In the genomic region with DNA sequence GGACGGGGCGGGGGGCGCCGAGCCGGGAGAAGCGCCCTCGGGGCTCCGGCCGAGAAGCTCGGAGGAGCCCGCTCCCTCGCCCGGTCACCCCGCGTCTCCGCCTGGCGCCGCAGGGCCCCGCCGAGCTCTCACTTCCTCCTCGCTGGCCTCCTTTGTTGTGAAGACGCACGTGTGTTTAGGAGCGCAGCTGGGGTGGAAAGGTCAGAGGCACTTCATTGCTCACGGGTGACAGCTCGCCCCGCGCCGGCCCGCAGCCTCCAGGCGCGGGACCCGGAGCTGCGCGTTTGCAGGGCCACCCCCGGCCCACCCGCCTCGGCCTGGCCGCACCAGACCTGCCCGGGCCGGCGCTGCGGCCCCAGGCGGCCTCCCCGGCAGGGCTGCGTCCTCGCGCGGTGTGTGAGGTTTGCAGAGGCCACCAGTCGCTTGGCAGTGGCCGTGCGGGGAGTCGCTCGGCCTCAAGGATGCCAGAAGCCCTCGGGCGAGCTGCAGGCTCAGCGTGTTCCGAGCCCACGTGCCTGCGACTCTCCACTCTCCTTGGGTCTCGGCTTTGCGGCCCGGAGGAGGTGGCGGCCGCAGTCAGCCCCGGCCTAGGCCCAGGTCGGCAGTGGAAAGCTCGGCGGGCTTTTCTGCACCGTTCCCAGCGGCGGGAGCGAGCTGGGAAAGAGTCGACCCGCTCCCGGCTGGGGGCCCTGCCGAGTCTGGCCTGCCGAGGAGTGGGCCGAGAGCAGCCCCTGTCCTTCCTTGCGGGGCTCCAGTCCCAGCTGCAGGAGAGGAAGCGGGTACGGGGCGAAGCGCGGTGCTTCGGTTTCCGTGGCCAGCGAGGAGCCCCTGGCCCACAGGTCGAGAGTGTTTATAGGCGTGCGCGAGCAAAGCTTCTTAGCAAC, we compare ENCODE assay signal across 12 cellular contexts. TPM values are rescaled to one million over a fixed set of nuclear protein-coding genes. Genes with fewer than 3 reads are reported as not detected.
DNase-seq lines count a peak whose midpoint lies in the region; ATAC-seq and TF ChIP-seq lines count a peak whose summit lies in the region.
"Had no signal": no experiment of that assay in that cellular context is flagged by ENCODE, and none has a peak within 500 bp of the region (broad histone marks: within the 10 kb centered on the region; RNA-seq: fewer than 3 reads in every experiment).

No MANE protein-coding gene starts in this region.

- H3K4me1 ChIP-seq in lower lobe of right lung (peaks cover 24% of the 10 kb centered on the region), thymus (ENCODE audit: control insufficient read depth, insufficient read depth, low read length) (peaks cover 7% of the 10 kb centered on the region)

- H3K4me3 ChIP-seq in coronary artery (peak overlapping the region; percentile 97), lower lobe of right lung (peak overlapping the region; percentile 34), thymus (ENCODE audit: low read length) (peak overlapping the region; percentile 41)

- H3K9me3 Mint-ChIP-seq in activated CD4-positive, alpha-beta T cell treated with anti-CD3 and anti-CD28 coated beads, Interleukin-2, amount 10 ng/mL, durations not matched to agents 24 days and 14 days: no peaks in the 10 kb centered on the region

- H3K27me3 ChIP-seq in lower lobe of right lung (ENCODE audit: low read depth) (peaks cover 91% of the 10 kb centered on the region), thymus (ENCODE audit: control insufficient read depth, insufficient read depth) (peaks cover 93% of the 10 kb centered on the region)

- 21% methylated on average over 92 of the region's 92 CpGs for WGBS in thymus

- peak; percentile 15 to 27 for ATAC-seq in lower lobe of right lung
- ATAC-seq in HG02938 (IDR thresholded peaks at IDR 0.05; ENCODE audit: unreplicated experiment): no peak
- ATAC-seq in HG03460 (IDR thresholded peaks at IDR 0.05; ENCODE audit: unreplicated experiment): no peak
- no peak for ATAC-seq in GM19397 (IDR thresholded peaks at IDR 0.05; ENCODE audit: unreplicated experiment)
- ATAC-seq: left lung had no signal

- DNase-seq in activated CD4-positive, alpha-beta T cell treated with anti-CD3 and anti-CD28 coated beads, Interleukin-2, amount 10 ng/mL, durations not matched to agents 24 days and 14 days: peak; percentile 65
- no peak for DNase-seq in activated CD4-positive, alpha-beta T cell treated with anti-CD3 and anti-CD28 coated beads, Interleukin-2, amount 50 U/mL, for 4 hours
- DNase-seq in coronary artery (ENCODE audit: low spot score): no peak
- no peak for DNase-seq in lower lobe of right lung
- DNase-seq: activated T-cell treated with anti-CD3 and anti-CD28 coated beads for 4 hours, GOT3 had no signal

- H3K4me3 Mint-ChIP-seq in activated CD4-positive, alpha-beta T cell treated with anti-CD3 and anti-CD28 coated beads, Interleukin-2, amount 10 ng/mL, durations not matched to agents 24 days and 14 days: no peak overlapping the region

- peaks cover 10% of the 10 kb centered on the region for H3K4me1 Mint-ChIP-seq in activated CD4-positive, alpha-beta T cell treated with anti-CD3 and anti-CD28 coated beads, Interleukin-2, amount 10 ng/mL, durations not matched to agents 24 days and 14 days

- no peaks in the 10 kb centered on the region for H3K9me3 ChIP-seq in lower lobe of right lung
- no peaks in the 10 kb centered on the region for H3K9me3 ChIP-seq in thymus (ENCODE audit: control insufficient read depth)
- H3K9me3 ChIP-seq: left lung had no signal

- H3K36me3 Mint-ChIP-seq in activated CD4-positive, alpha-beta T cell treated with anti-CD3 and anti-CD28 coated beads, Interleukin-2, amount 10 ng/mL, durations not matched to agents 24 days and 14 days (ENCODE audit: low read depth): peaks cover 4% of the 10 kb centered on the region

- H3K27ac ChIP-seq in coronary artery: peak overlapping the region; percentile 85 to 86
- H3K27ac ChIP-seq in lower lobe of right lung: no peak overlapping the region
- peak overlapping the region; percentile 66 for H3K27ac ChIP-seq in thymus (ENCODE audit: low read depth)
- H3K27ac ChIP-seq: left lung had no signal

- H3K27ac Mint-ChIP-seq in activated CD4-positive, alpha-beta T cell treated with anti-CD3 and anti-CD28 coated beads, Interleukin-2, amount 10 ng/mL, durations not matched to agents 24 days and 14 days: no peak overlapping the region

- intact Hi-C loops in activated CD4-positive, alpha-beta T cell treated with anti-CD3 and anti-CD28 coated beads, Interleukin-2, amount 10 ng/mL, durations not matched to agents 24 days and 14 days (cut with micrococcal nuclease): loop anchor here (5.0 kb wide), 2 partner anchors 303 to 1617 kb away; a partner anchor contains a TSS
- intact Hi-C loops in lower lobe of right lung (cut with DNase I): no loop called here

- TF ChIP-seq CTCF in coronary artery (IDR thresholded peaks at IDR 0.05): no peak
- TF ChIP-seq CTCF in lower lobe of right lung (IDR thresholded peaks at IDR 0.05): no peak

- peaks cover 57% of the 10 kb centered on the region for H3K27me3 Mint-ChIP-seq in activated CD4-positive, alpha-beta T cell treated with anti-CD3 and anti-CD28 coated beads, Interleukin-2, amount 10 ng/mL, durations not matched to agents 24 days and 14 days

- H3K36me3 ChIP-seq in lower lobe of right lung (no peaks in the 10 kb centered on the region), thymus (ENCODE audit: control insufficient read depth, insufficient read depth) (no peaks in the 10 kb centered on the region)
- H3K36me3 ChIP-seq: left lung had no signal

RNA-seq across cellular contexts. Expression of a gene that starts 5.3 kb away (rescaled TPM):
- 0.07 TPM in 2 replicates for total RNA-seq in activated CD4-positive, alpha-beta T cell treated with anti-CD3 and anti-CD28 coated beads, Interleukin-2, amount 10 ng/mL, durations not matched to agents 24 days and 14 days
- 2.3 TPM for total RNA-seq in lower lobe of right lung
- polyA plus RNA-seq in thymus: 17.3 TPM
- total RNA-seq: T-helper 1 cell treated with Interleukin-12 subunit alpha and Interleukin-12 subunit beta and Interleukin-4 antibody, amounts not matched to agents 30 ng/mL and 1 ng/mL, for 36 hours had no signal

Comparison
In these comparisons a context has a peak if more than half of its experiments do, and no peak if none do; other contexts are left out.
1. H3K4me3 ChIP-seq: peak in every context shown above with its lines; median percentile 97 in coronary artery; 41 in thymus; 34 in lower lobe of right lung.
2. ATAC-seq: peak in lower lobe of right lung (2 of 2); none in HG02938 (single experiment), HG03460 (single experiment) and GM19397 (single experiment).